Comparison of ENCODE assay signal across 18 cellular contexts in genomic region chr3:194585880-194586281, GRCh38. TPM values are rescaled to one million over a fixed set of nuclear protein-coding genes. Genes with fewer than 3 reads are reported as not detected.
DNase-seq lines count a peak whose midpoint lies in the region; ATAC-seq lines count a peak whose summit lies in the region.
"Had no signal": no experiment of that assay in that cellular context is flagged by ENCODE, and none has a peak within 500 bp of the region (broad histone marks: within the 10 kb centered on the region; RNA-seq: fewer than 3 reads in every experiment).

No MANE protein-coding gene starts in this region.

- H3K36me3 Mint-ChIP-seq in activated CD4-positive, alpha-beta T cell treated with anti-CD3 and anti-CD28 coated beads, Interleukin-2, amount 10 ng/mL, durations not matched to agents 24 days and 14 days (ENCODE audit: low read depth) = peaks cover 10% of the 10 kb centered on the region
- H3K36me3 Mint-ChIP-seq in activated CD4-positive, alpha-beta memory T cell treated with anti-CD3 and anti-CD28 coated beads for 36 hours = no peaks in the 10 kb centered on the region
- peaks cover 22 to 29% of the 10 kb centered on the region in 2 donors for H3K36me3 Mint-ChIP-seq in stimulated activated naive B cell treated with anti-CD40 and anti-IgM and Interleukin-4, amounts not matched to agents 10 μg/mL and 1 μg/mL and 100 μg/mL, for 72 hours

- H3K9me3 Mint-ChIP-seq in activated CD4-positive, alpha-beta T cell treated with anti-CD3 and anti-CD28 coated beads, Interleukin-2, amount 10 ng/mL, durations not matched to agents 24 days and 14 days = no peaks in the 10 kb centered on the region
- H3K9me3 Mint-ChIP-seq in activated CD4-positive, alpha-beta memory T cell treated with anti-CD3 and anti-CD28 coated beads for 36 hours = peaks cover 4% of the 10 kb centered on the region
- H3K9me3 Mint-ChIP-seq in stimulated activated naive B cell treated with anti-CD40 and anti-IgM and Interleukin-4, amounts not matched to agents 10 μg/mL and 1 μg/mL and 100 μg/mL, for 72 hours = peaks cover 3 to 4% of the 10 kb centered on the region in 2 donors

- H3K4me1 Mint-ChIP-seq in activated CD4-positive, alpha-beta T cell treated with anti-CD3 and anti-CD28 coated beads, Interleukin-2, amount 10 ng/mL, durations not matched to agents 24 days and 14 days = peaks cover 29% of the 10 kb centered on the region
- H3K4me1 Mint-ChIP-seq in activated CD4-positive, alpha-beta memory T cell treated with anti-CD3 and anti-CD28 coated beads for 36 hours (ENCODE audit: low read depth) = peaks cover 27% of the 10 kb centered on the region
- H3K4me1 Mint-ChIP-seq in stimulated activated naive B cell treated with anti-CD40 and anti-IgM and Interleukin-4, amounts not matched to agents 10 μg/mL and 1 μg/mL and 100 μg/mL, for 72 hours = peaks cover 13 to 25% of the 10 kb centered on the region in 2 donors

- peak overlapping the region; percentile 65 for H3K4me3 Mint-ChIP-seq in activated CD4-positive, alpha-beta T cell treated with anti-CD3 and anti-CD28 coated beads, Interleukin-2, amount 10 ng/mL, durations not matched to agents 24 days and 14 days
- H3K4me3 Mint-ChIP-seq in activated CD4-positive, alpha-beta memory T cell treated with anti-CD3 and anti-CD28 coated beads for 36 hours = no peak overlapping the region
- H3K4me3 Mint-ChIP-seq in stimulated activated naive B cell treated with anti-CD40 and anti-IgM and Interleukin-4, amounts not matched to agents 10 μg/mL and 1 μg/mL and 100 μg/mL, for 72 hours = peak overlapping the region; percentile 55 to 62

- no peak overlapping the region for H3K27ac Mint-ChIP-seq in activated CD4-positive, alpha-beta T cell treated with anti-CD3 and anti-CD28 coated beads, Interleukin-2, amount 10 ng/mL, durations not matched to agents 24 days and 14 days
- H3K27ac Mint-ChIP-seq in activated CD4-positive, alpha-beta memory T cell treated with anti-CD3 and anti-CD28 coated beads for 36 hours = peak overlapping the region; percentile 0
- peak overlapping the region; percentile 47 for H3K27ac Mint-ChIP-seq in stimulated activated naive B cell treated with anti-CD40 and anti-IgM and Interleukin-4, amounts not matched to agents 10 μg/mL and 1 μg/mL and 100 μg/mL, for 72 hours

- intact Hi-C loops in activated CD4-positive, alpha-beta T cell treated with anti-CD3 and anti-CD28 coated beads, Interleukin-2, amount 10 ng/mL, durations not matched to agents 24 days and 14 days (cut with micrococcal nuclease) = loop anchor here (2.0 kb wide), 1 partner anchor 65 kb away; no protein-coding TSS in a partner anchor
- intact Hi-C loops in activated CD4-positive, alpha-beta memory T cell treated with anti-CD3 and anti-CD28 coated beads for 36 hours (cut with micrococcal nuclease) = loop anchor here (2.0 kb wide), 3 partner anchors 69 to 191 kb away; no protein-coding TSS in a partner anchor

- H3K27me3 Mint-ChIP-seq in activated CD4-positive, alpha-beta T cell treated with anti-CD3 and anti-CD28 coated beads, Interleukin-2, amount 10 ng/mL, durations not matched to agents 24 days and 14 days = peaks cover 1% of the 10 kb centered on the region
- no peaks in the 10 kb centered on the region for H3K27me3 Mint-ChIP-seq in activated CD4-positive, alpha-beta memory T cell treated with anti-CD3 and anti-CD28 coated beads for 36 hours
- no peaks in the 10 kb centered on the region for H3K27me3 Mint-ChIP-seq in stimulated activated naive B cell treated with anti-CD40 and anti-IgM and Interleukin-4, amounts not matched to agents 10 μg/mL and 1 μg/mL and 100 μg/mL, for 72 hours

- CTCF ChIA-PET in activated CD4-positive, alpha-beta memory T cell treated with anti-CD3 and anti-CD28 coated beads for 36 hours (lab: Charles Lee) = interaction anchor here (0.9 to 2.3 kb wide), 4 partner anchors 9 to 242 kb away, joined by 3 to 13 read pairs (median 6); no protein-coding TSS in a partner anchor

- ATAC-seq in stimulated activated naive B cell treated with anti-CD40 and anti-IgM and Interleukin-4, amounts not matched to agents 10 μg/mL and 1 μg/mL and 100 μg/mL, for 72 hours (replicated peaks) = no peak
- ATAC-seq in HG03378 (IDR thresholded peaks at IDR 0.05; ENCODE audit: unreplicated experiment) (no peak), HG03342 (IDR thresholded peaks at IDR 0.05; ENCODE audit: unreplicated experiment) (no peak)
- ATAC-seq: activated naive CD4-positive, alpha-beta T cell treated with anti-CD3 and anti-CD28 coated beads, Interleukin-2, amount 50 U/mL, for 72 hours; gastroesophageal sphincter; pancreas; PC-3 had no signal

- POLR2A ChIA-PET in activated CD4-positive, alpha-beta memory T cell treated with anti-CD3 and anti-CD28 coated beads for 36 hours (lab: Charles Lee) = no interaction called here

- no peak for DNase-seq in activated CD4-positive, alpha-beta T cell treated with anti-CD3 and anti-CD28 coated beads, Interleukin-2, amount 10 ng/mL, durations not matched to agents 24 days and 14 days
- DNase-seq in activated CD4-positive, alpha-beta T cell treated with anti-CD3 and anti-CD28 coated beads for 1 hour = no peak
- DNase-seq in activated CD4-positive, alpha-beta memory T cell treated with anti-CD3 and anti-CD28 coated beads for 36 hours = no peak
- DNase-seq in globus pallidus (ENCODE audit: low spot score) (peak; percentile 53), NCI-H2081 treated with DMSO at 0.1 percent for 48 hours (lab: John Stamatoyannopoulos, UW) (no peak)
- DNase-seq in stimulated activated naive B cell treated with anti-CD40 and anti-IgM and Interleukin-4, amounts not matched to agents 10 μg/mL and 1 μg/mL and 100 μg/mL, for 72 hours = no peak
- DNase-seq: KG1; mesenchymal stem cell; NCI-H146; pancreas; PC-3; SK-N-SH; small intestine; stimulated activated naive CD4-positive, alpha-beta T cell treated with Interleukin-2 at 50 U/mL for 16 hours had no signal

RNA-seq across cellular contexts. Expression of gene TMEM44, which starts 47.3 kb away (rescaled TPM):
- 2.4 and 2.8 TPM in 2 replicates for total RNA-seq in activated CD4-positive, alpha-beta T cell treated with anti-CD3 and anti-CD28 coated beads, Interleukin-2, amount 10 ng/mL, durations not matched to agents 24 days and 14 days
- total RNA-seq in activated CD4-positive, alpha-beta memory T cell treated with anti-CD3 and anti-CD28 coated beads for 36 hours = 1 to 10 TPM; 4.0 to 5.8 TPM
